Comparison of ENCODE assay signal across 1 cellular context in the genomic region with DNA sequence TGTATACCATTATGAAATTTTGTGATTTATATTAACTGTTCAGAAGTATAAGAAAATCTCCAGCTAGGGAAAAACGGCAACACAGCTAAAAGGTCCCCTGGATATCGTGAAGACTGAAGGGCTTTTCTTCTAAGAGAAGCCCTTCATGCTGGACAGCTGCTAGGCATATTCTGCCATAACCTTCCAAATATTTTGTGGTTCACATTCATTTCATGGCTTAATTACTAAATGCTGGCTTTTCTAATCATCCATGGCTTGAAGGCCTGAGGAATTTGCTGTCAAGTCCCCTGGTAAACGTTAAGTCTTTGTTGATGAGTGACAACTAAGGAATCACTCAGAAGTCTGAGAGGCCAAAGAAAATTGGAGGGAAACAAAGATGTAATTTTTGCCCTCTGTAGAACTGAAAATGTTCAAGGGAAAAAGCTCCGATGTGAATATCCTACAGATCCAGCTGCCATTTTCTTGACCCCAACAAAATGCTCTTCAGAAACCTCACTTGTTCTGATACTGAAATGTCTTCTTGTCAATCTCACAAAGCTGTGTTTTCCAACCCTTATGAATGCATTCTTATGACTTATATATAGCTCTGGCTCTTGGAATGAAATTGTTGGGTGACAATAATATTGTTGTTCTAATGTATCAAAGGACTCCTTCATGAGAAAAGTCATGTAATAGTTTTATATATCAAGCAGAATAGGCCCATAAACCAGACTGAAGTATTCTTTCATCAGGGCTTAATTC.
TF ChIP-seq lines count a peak whose summit lies in the region.

No MANE protein-coding gene starts in this region.

TF ChIP-seq in SK-N-SH, 30 proteins besides CTCF, POLR2A, EP300 and RAD21:
- TF ChIP-seq REST (IDR thresholded peaks at IDR 0.05; ENCODE audit: low read depth, low read length) (0 out of 2 replicates have a peak, but pooled peaks have one; percentile 45), MAX (IDR thresholded peaks at IDR 0.05; ENCODE audit: low read depth) (no peak), SMC3 (IDR thresholded peaks at IDR 0.05; ENCODE audit: low read depth, low read length) (no peak)
